Comparison of ENCODE assay signal across 1 cellular context in genomic region chr7:190196-190595, GRCh38.
TF ChIP-seq lines count a peak whose summit lies in the region.

No MANE protein-coding gene starts in this region.

TF ChIP-seq in H1, 55 proteins besides CTCF, POLR2A, EP300 and RAD21:
- TF ChIP-seq TEAD4 (IDR thresholded peaks at IDR 0.05; ENCODE audit: low read depth, low read length) (no peak), EZH2 (IDR thresholded peaks at IDR 0.05; ENCODE audit: low read depth, low read length, severe bottlenecking) (no peak), CBX5 (IDR thresholded peaks at IDR 0.05; ENCODE audit: low read depth, low read length) (no peak), FOSL1 (IDR thresholded peaks at IDR 0.05; ENCODE audit: insufficient read depth, low read depth, low read length) (no peak), SUZ12 (IDR thresholded peaks at IDR 0.05; ENCODE audit: low read length) (no peak), MAFK (IDR thresholded peaks at IDR 0.05; ENCODE audit: low read depth, low read length) (no peak), JUND (IDR thresholded peaks at IDR 0.05; ENCODE audit: low read length) (no peak), SP4 (IDR thresholded peaks at IDR 0.05; ENCODE audit: low read length) (no peak), KDM1A (IDR thresholded peaks at IDR 0.05; ENCODE audit: borderline replicate concordance, low read length) (no peak), KDM5A (IDR thresholded peaks at IDR 0.05; ENCODE audit: low read length) (no peak), GABPA (IDR thresholded peaks at IDR 0.05; ENCODE audit: borderline replicate concordance, insufficient read depth, low read length) (no peak), HDAC2 (IDR thresholded peaks at IDR 0.05; ENCODE audit: borderline replicate concordance in 1 of 2, low read depth in 2 of 2, low read length in 2 of 2) (no peak), SIN3A (conservative IDR thresholded peaks at IDR 0.05 in 1 of 2, IDR thresholded peaks at IDR 0.05 in 1 of 2; ENCODE audit: low read depth in 1 of 2, low read length in 2 of 2) (no peak), SIRT6 (IDR thresholded peaks at IDR 0.05; ENCODE audit: low read length) (no peak), CHD7 (IDR thresholded peaks at IDR 0.05; ENCODE audit: insufficient replicate concordance, low read length) (no peak)
